ENCODE assay signal across 8 cellular contexts in genomic region chr1:113389356-113389952, GRCh38. TPM values are rescaled to one million over a fixed set of nuclear protein-coding genes. Genes with fewer than 3 reads are reported as not detected.
DNase-seq lines count a peak whose midpoint lies in the region; ATAC-seq and TF ChIP-seq lines count a peak whose summit lies in the region.

No MANE protein-coding gene starts in this region.

- H3K27ac Mint-ChIP-seq in GM23338, result peak overlapping the region; percentile 84

- H3K9me3 Mint-ChIP-seq in GM23338, result no peaks in the 10 kb centered on the region

- DNase-seq in GM23338 (ENCODE audit: low spot score) (no peak), SK-N-MC (ENCODE audit: low read depth, low spot score) (no peak), fibroblast of mammary gland (ENCODE audit: low read depth) (no peak), sciatic nerve (ENCODE audit: low spot score) (no peak), left lobe of liver (ENCODE audit: low spot score) (no peak)
- DNase-seq in effector CD8-positive, alpha-beta T cell (lab: John Stamatoyannopoulos, UW), result no peak

- peak overlapping the region; percentile 67 for H3K9ac ChIP-seq in SK-N-MC (ENCODE audit: insufficient read length)

- H2AFZ ChIP-seq in GM23338, result peak overlapping the region; percentile 97

- no peaks in the 10 kb centered on the region for H3K9me3 ChIP-seq in SK-N-MC (ENCODE audit: low read depth, low read length)

- H3K4me3 Mint-ChIP-seq in GM23338, result peak overlapping the region; percentile 84

- H3K27me3 Mint-ChIP-seq in GM23338 (ENCODE audit: insufficient read depth, low read depth, poor library complexity), result peaks cover 6% of the 10 kb centered on the region

- H3K4me1 Mint-ChIP-seq in GM23338, result peaks cover 19% of the 10 kb centered on the region

- peak overlapping the region; percentile 95 for H3K4me2 ChIP-seq in GM23338

- intact Hi-C loops in sciatic nerve (cut with DNase I), result no loop called here

- ATAC-seq in GM23338 (no peak; the same call in 2 of the 3 replicates), sciatic nerve (peak; percentile 0), HG02981 (IDR thresholded peaks at IDR 0.05; ENCODE audit: unreplicated experiment) (no peak), HG02870 (IDR thresholded peaks at IDR 0.05; ENCODE audit: unreplicated experiment) (no peak), left lobe of liver (no peak)

- H4K20me1 ChIP-seq in GM23338 (replicated peaks; ENCODE audit: insufficient read depth), result no peaks in the 10 kb centered on the region; the same call in 1 of the 2 replicates

- peaks cover 30% of the 10 kb centered on the region for H3K79me2 ChIP-seq in GM23338 (replicated peaks; ENCODE audit: insufficient read depth)

- H3K27ac ChIP-seq in GM23338 (ENCODE audit: low read depth) (peak overlapping the region; percentile 6; the same call in 1 of the 2 replicates), SK-N-MC (peak overlapping the region; percentile 69)

- TF ChIP-seq CTCF in GM23338 (conservative IDR thresholded peaks at IDR 0.05; ENCODE audit: low read depth in 2 of 2) (no peak), fibroblast of mammary gland (conservative IDR thresholded peaks at IDR 0.05; ENCODE audit: control insufficient read depth, insufficient read depth, low read depth, low read length) (no peak)

- peaks cover 7% of the 10 kb centered on the region for H3F3A ChIP-seq in GM23338 (replicated peaks; ENCODE audit: low read depth)

- H3K4me1 ChIP-seq in GM23338 (ENCODE audit: insufficient read depth), result peaks cover 24% of the 10 kb centered on the region

- H3K9me2 ChIP-seq in GM23338 (ENCODE audit: insufficient read depth), result no peaks in the 10 kb centered on the region

- no peaks in the 10 kb centered on the region for H3K36me3 ChIP-seq in GM23338 (ENCODE audit: insufficient read depth)
- no peaks in the 10 kb centered on the region for H3K36me3 ChIP-seq in SK-N-MC (ENCODE audit: insufficient read depth, low read length)

- H3K36me3 Mint-ChIP-seq in GM23338 (ENCODE audit: low read depth), result no peaks in the 10 kb centered on the region

- peak overlapping the region; percentile 83 for H3K4me3 ChIP-seq in GM23338
- peak overlapping the region; percentile 84 for H3K4me3 ChIP-seq in SK-N-MC
- peak overlapping the region; percentile 65 for H3K4me3 ChIP-seq in fibroblast of mammary gland (ENCODE audit: control insufficient read depth, low read depth, low read length)

- H3K27me3 ChIP-seq in GM23338 (ENCODE audit: insufficient read depth), result peaks cover 18% of the 10 kb centered on the region

TF ChIP-seq in GM23338, 12 proteins besides CTCF, POLR2A, EP300 and RAD21 (continues in another document):
- TF ChIP-seq ZNF462 (CRISPR knock-in tag; IDR thresholded peaks at IDR 0.05) (no peak), EZH2phosphoT487 (IDR thresholded peaks at IDR 0.05; ENCODE audit: unreplicated experiment) (no peak), ZNF331 (CRISPR knock-in tag; IDR thresholded peaks at IDR 0.05; ENCODE audit: low read depth) (no peak), ETS1 (IDR thresholded peaks at IDR 0.05) (no peak), REST (IDR thresholded peaks at IDR 0.05; ENCODE audit: unreplicated experiment) (no peak), POLR2AphosphoS5 (IDR thresholded peaks at IDR 0.05; ENCODE audit: low read depth) (no peak), ZNF114 (CRISPR knock-in tag; IDR thresholded peaks at IDR 0.05) (no peak), EZH2 (IDR thresholded peaks at IDR 0.05; ENCODE audit: low read depth, unreplicated experiment) (no peak), STAT1 (IDR thresholded peaks at IDR 0.05; ENCODE audit: unreplicated experiment) (no peak)

RNA-seq across cellular contexts. Expression of gene MAGI3, which starts 0.9 kb away (rescaled TPM):
- total RNA-seq in GM23338 (2014; rRNA removed; shearing (Covaris generic)), result 9.7 and 10.0 TPM in 2 replicates
- polyA plus RNA-seq in GM23338 (2016; fragmentation: Nextera tagmentation; extraction: Ambion mirVana), result 2.5 and 3.9 TPM in 2 replicates
- total RNA-seq in sciatic nerve, result 15.9 TPM
- 12.0 TPM for total RNA-seq in left lobe of liver
